ENCODE assay signal across 9 cellular contexts in genomic region chr1:155253797-155254196, GRCh38. TPM values are rescaled to one million over a fixed set of nuclear protein-coding genes. Genes with fewer than 3 reads are reported as not detected.
DNase-seq lines count a peak whose midpoint lies in the region; ATAC-seq and TF ChIP-seq lines count a peak whose summit lies in the region.
"Had no signal": no experiment of that assay in that cellular context is flagged by ENCODE, and none has a peak within 500 bp of the region (broad histone marks: within the 10 kb centered on the region; RNA-seq: fewer than 3 reads in every experiment).

No MANE protein-coding gene starts in this region.

- no peak for TF ChIP-seq POLR2A in suprapubic skin (IDR thresholded peaks at IDR 0.05)

- H3K4me3 Mint-ChIP-seq in activated T-cell treated with anti-CD3 and anti-CD28 coated beads, Interleukin-2, amount 50 U/mL, for 4 hours, result peak overlapping the region; percentile 84
- peak overlapping the region; percentile 87 for H3K4me3 Mint-ChIP-seq in activated naive CD8-positive, alpha-beta T cell

- intact Hi-C loops in posterior vena cava (cut with DNase I), result loop anchor here (2.0 to 5.0 kb wide), 2 partner anchors 69 to 341 kb away; partner anchors contain the start of gene RUSC1 (in 1 of the 2)

- no peaks in the 10 kb centered on the region for H3K27me3 ChIP-seq in suprapubic skin

- ATAC-seq in activated T-cell treated with anti-CD3 and anti-CD28 coated beads, Interleukin-2, amount 50 U/mL, for 4 hours, result no peak
- no peak for ATAC-seq in HG02642 (IDR thresholded peaks at IDR 0.05; ENCODE audit: poor library complexity, unreplicated experiment)
- no peak for ATAC-seq in GM21737 (IDR thresholded peaks at IDR 0.05; ENCODE audit: unreplicated experiment)

- H3K9me3 ChIP-seq in iPS-18c (ENCODE audit: control insufficient read depth, insufficient read depth, low read length), result peaks cover 2% of the 10 kb centered on the region
- H3K9me3 ChIP-seq in suprapubic skin, result no peaks in the 10 kb centered on the region

- TF ChIP-seq EP300 in suprapubic skin (IDR thresholded peaks at IDR 0.05), result no peak

- DNase-seq in activated T-cell treated with anti-CD3 and anti-CD28 coated beads, Interleukin-2, amount 50 U/mL, for 4 hours, result no peak
- DNase-seq in activated T-cell treated with anti-CD3 and anti-CD28 coated beads, Interleukin-2, amount 50 U/mL, for 48 hours, result no peak
- DNase-seq in suprapubic skin (ENCODE audit: low spot score in 2 of 2), result no peak
- DNase-seq in posterior vena cava (ENCODE audit: low spot score), result no peak
- DNase-seq: NCI-H226 had no signal

- TF ChIP-seq CTCF in suprapubic skin (IDR thresholded peaks at IDR 0.05), result no peak

- no peaks in the 10 kb centered on the region for H3K27me3 Mint-ChIP-seq in activated T-cell treated with anti-CD3 and anti-CD28 coated beads, Interleukin-2, amount 50 U/mL, for 4 hours (ENCODE audit: low read depth)
- H3K27me3 Mint-ChIP-seq in activated naive CD8-positive, alpha-beta T cell, result no peaks in the 10 kb centered on the region

- H3K27ac Mint-ChIP-seq in activated naive CD8-positive, alpha-beta T cell, result peak overlapping the region; percentile 75

- no peaks in the 10 kb centered on the region for H3K9me3 Mint-ChIP-seq in activated T-cell treated with anti-CD3 and anti-CD28 coated beads, Interleukin-2, amount 50 U/mL, for 4 hours
- H3K9me3 Mint-ChIP-seq in activated naive CD8-positive, alpha-beta T cell (ENCODE audit: low read depth), result no peaks in the 10 kb centered on the region

- H3K4me3 ChIP-seq in iPS-18c (ENCODE audit: insufficient read depth, low read depth, low read length) (peak overlapping the region; percentile 31), suprapubic skin (peak overlapping the region; percentile 94)

- peaks cover 13% of the 10 kb centered on the region for H3K36me3 ChIP-seq in suprapubic skin

- peaks cover 30% of the 10 kb centered on the region for H3K4me1 Mint-ChIP-seq in activated T-cell treated with anti-CD3 and anti-CD28 coated beads, Interleukin-2, amount 50 U/mL, for 4 hours (ENCODE audit: low read depth)
- H3K4me1 Mint-ChIP-seq in activated naive CD8-positive, alpha-beta T cell (ENCODE audit: low read depth), result peaks cover 32% of the 10 kb centered on the region

- 65% methylated on average over 5 of the region's 5 CpGs for WGBS in suprapubic skin

- no peak overlapping the region for H3K27ac ChIP-seq in suprapubic skin

- H3K4me1 ChIP-seq in suprapubic skin, result peaks cover 50% of the 10 kb centered on the region

- peaks cover 17% of the 10 kb centered on the region for H3K36me3 Mint-ChIP-seq in activated T-cell treated with anti-CD3 and anti-CD28 coated beads, Interleukin-2, amount 50 U/mL, for 4 hours (ENCODE audit: insufficient read depth)
- H3K36me3 Mint-ChIP-seq in activated naive CD8-positive, alpha-beta T cell, result peaks cover 8% of the 10 kb centered on the region

RNA-seq across cellular contexts. Expression of gene ENTREP3, which starts 1.5 kb away (rescaled TPM):
- 10 to 100 TPM; 31.7 to 41.3 (median 39.8) TPM for total RNA-seq in activated T-cell treated with anti-CD3 and anti-CD28 coated beads, Interleukin-2, amount 50 U/mL, for 4 hours
- total RNA-seq in suprapubic skin (10 to 100 TPM; 23.6 to 32.1 (median 25.7) TPM), posterior vena cava (10 to 100 TPM; 21.3 to 25.3 TPM)

RNA-seq across cellular contexts. Expression of gene SCAMP3, which starts 8.4 kb away (rescaled TPM):
- 100 to 1,000 TPM; 193 to 214 (median 208) TPM for total RNA-seq in activated T-cell treated with anti-CD3 and anti-CD28 coated beads, Interleukin-2, amount 50 U/mL, for 4 hours
- total RNA-seq in suprapubic skin (10 to 100 TPM; 45.1 to 73.3 (median 67.6) TPM), posterior vena cava (10 to 100 TPM; 34.7 to 37.3 TPM)

RNA-seq across cellular contexts. Expression of gene CLK2, which starts 19.5 kb away (rescaled TPM):
- total RNA-seq in activated T-cell treated with anti-CD3 and anti-CD28 coated beads, Interleukin-2, amount 50 U/mL, for 4 hours, result 10 to 100 TPM; 64.2 to 68.4 (median 66.3) TPM
- total RNA-seq in suprapubic skin, result 10 to 100 TPM; 27.6 to 72.3 (median 36.2) TPM
- 10 to 100 TPM; 31.2 to 32.3 TPM for total RNA-seq in posterior vena cava

RNA-seq across cellular contexts. Expression of gene HCN3, which starts 23.5 kb away (rescaled TPM):
- 1 to 10 TPM; 1.1 to 1.3 (median 1.3) TPM for total RNA-seq in activated T-cell treated with anti-CD3 and anti-CD28 coated beads, Interleukin-2, amount 50 U/mL, for 4 hours
- total RNA-seq in suprapubic skin (10 to 100 TPM in 3 of 4 donors, 1 to 10 TPM in 1; 6.6 to 12.8 (median 10.4) TPM), posterior vena cava (1 to 10 TPM; 1.4 to 1.5 TPM)

RNA-seq across cellular contexts. Expression of gene MTX1, which starts 45.3 kb away (rescaled TPM):
- total RNA-seq in activated T-cell treated with anti-CD3 and anti-CD28 coated beads, Interleukin-2, amount 50 U/mL, for 4 hours, result 10 to 100 TPM; 77.4 to 88.6 (median 77.7) TPM
- total RNA-seq in suprapubic skin, result 10 to 100 TPM; 19.8 to 51.7 (median 36.9) TPM
- 10 to 100 TPM; 20.9 to 26.8 TPM for total RNA-seq in posterior vena cava
